Comparison of ENCODE assay signal across 19 cellular contexts in the genomic region with DNA sequence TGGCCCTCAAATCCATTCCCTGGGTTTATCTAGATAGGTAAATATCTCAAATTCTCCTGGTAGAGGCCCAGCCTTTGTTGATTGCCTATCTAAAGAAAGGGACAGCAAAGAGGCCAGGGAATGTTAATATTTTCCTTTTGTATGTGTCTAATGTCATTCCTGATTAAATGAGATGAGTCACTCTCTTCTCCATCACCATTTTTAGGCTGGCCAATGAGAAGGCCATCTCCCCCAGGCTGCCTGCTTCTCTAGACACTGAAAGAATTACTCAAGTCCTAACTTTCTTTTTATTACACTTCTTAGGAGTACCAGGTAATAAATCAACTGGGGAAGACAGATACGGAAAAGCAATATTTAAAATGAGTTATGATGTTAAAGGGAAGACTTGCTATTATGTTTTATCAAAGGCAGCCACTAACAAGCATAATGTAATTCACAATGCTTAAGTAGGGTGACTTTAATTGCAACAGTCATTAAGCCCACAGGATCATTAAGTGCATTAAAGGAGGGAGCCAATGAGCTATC.
DNase-seq lines count a peak whose midpoint lies in the region; TF ChIP-seq lines count a peak whose summit lies in the region.
"Had no signal": no experiment of that assay in that cellular context is flagged by ENCODE, and none has a peak within 500 bp of the region (broad histone marks: within the 10 kb centered on the region; RNA-seq: fewer than 3 reads in every experiment).

No MANE protein-coding gene starts in this region.

- no peaks in the 10 kb centered on the region for H3K36me3 ChIP-seq in brain microvascular endothelial cell (replicated peaks)
- H3K36me3 ChIP-seq: BLaER1 treated with 17β-estradiol and CSF1 and Interleukin-3, amounts not matched to agents 10 nM and 100 nM; MG63 had no signal

- no peak overlapping the region for H3K4me3 Mint-ChIP-seq in activated T-helper 2 cell treated with anti-CD3 and anti-CD28 coated beads, Interferon-gamma antibody, Interleukin-2, Interleukin-4, amounts not matched to agents 10 μg/mL and 5 μg/mL and 100 μg/mL, durations not matched to agents 14 hours and 24 hours and 36 hours (ENCODE audit: low read depth)
- H3K4me3 Mint-ChIP-seq: CD8-positive, alpha-beta memory T cell had no signal

- in situ Hi-C loops in brain microvascular endothelial cell (cut with HindIII; ENCODE audit: low pct_ligation_motif_present, low sequenced_read_pairs) = no loop called here

- no peaks in the 10 kb centered on the region for H3K9me3 Mint-ChIP-seq in activated T-helper 2 cell treated with anti-CD3 and anti-CD28 coated beads, Interferon-gamma antibody, Interleukin-2, Interleukin-4, amounts not matched to agents 10 μg/mL and 5 μg/mL and 100 μg/mL, durations not matched to agents 14 hours and 24 hours and 36 hours
- H3K9me3 Mint-ChIP-seq: CD8-positive, alpha-beta memory T cell had no signal

- H3K27me3 Mint-ChIP-seq in activated T-helper 2 cell treated with anti-CD3 and anti-CD28 coated beads, Interferon-gamma antibody, Interleukin-2, Interleukin-4, amounts not matched to agents 10 μg/mL and 5 μg/mL and 100 μg/mL, durations not matched to agents 14 hours and 24 hours and 36 hours (ENCODE audit: low read depth) = peaks cover 4% of the 10 kb centered on the region

- H3K27me3 ChIP-seq in brain microvascular endothelial cell (replicated peaks) = no peaks in the 10 kb centered on the region
- H3K27me3 ChIP-seq: BLaER1 treated with 17β-estradiol and CSF1 and Interleukin-3, amounts not matched to agents 10 nM and 100 nM; MG63 had no signal

- H3K27ac ChIP-seq in brain microvascular endothelial cell = no peak overlapping the region
- H3K27ac ChIP-seq: 22Rv1; BLaER1 treated with 17β-estradiol and CSF1 and Interleukin-3, amounts not matched to agents 10 nM and 100 nM; KMS-11; SK-N-MC had no signal

- no peak overlapping the region for H3K27ac Mint-ChIP-seq in activated T-helper 2 cell treated with anti-CD3 and anti-CD28 coated beads, Interferon-gamma antibody, Interleukin-2, Interleukin-4, amounts not matched to agents 10 μg/mL and 5 μg/mL and 100 μg/mL, durations not matched to agents 14 hours and 24 hours and 36 hours
- H3K27ac Mint-ChIP-seq: CD8-positive, alpha-beta memory T cell had no signal

- H3K4me1 Mint-ChIP-seq in activated T-helper 2 cell treated with anti-CD3 and anti-CD28 coated beads, Interferon-gamma antibody, Interleukin-2, Interleukin-4, amounts not matched to agents 10 μg/mL and 5 μg/mL and 100 μg/mL, durations not matched to agents 14 hours and 24 hours and 36 hours (ENCODE audit: low read depth) = no peaks in the 10 kb centered on the region
- H3K4me1 Mint-ChIP-seq: CD8-positive, alpha-beta memory T cell had no signal

- no peaks in the 10 kb centered on the region for H3K36me3 Mint-ChIP-seq in activated T-helper 2 cell treated with anti-CD3 and anti-CD28 coated beads, Interferon-gamma antibody, Interleukin-2, Interleukin-4, amounts not matched to agents 10 μg/mL and 5 μg/mL and 100 μg/mL, durations not matched to agents 14 hours and 24 hours and 36 hours (ENCODE audit: low read depth)

- TF ChIP-seq CTCF in brain microvascular endothelial cell (IDR thresholded peaks at IDR 0.05; ENCODE audit: low read depth, low read length, missing control alignments) = no peak

- no peak overlapping the region for H3K4me3 ChIP-seq in brain microvascular endothelial cell (ENCODE audit: low read depth, low read length)
- H3K4me3 ChIP-seq: BLaER1 treated with 17β-estradiol and CSF1 and Interleukin-3, amounts not matched to agents 10 nM and 100 nM; MG63; SK-N-MC had no signal

- intact Hi-C loops in activated T-helper 2 cell treated with anti-CD3 and anti-CD28 coated beads, Interferon-gamma antibody, Interleukin-2, Interleukin-4, amounts not matched to agents 10 μg/mL and 5 μg/mL and 100 μg/mL, durations not matched to agents 14 hours and 24 hours and 36 hours (cut with micrococcal nuclease) = no loop called here

- DNase-seq in NCI-H1105 treated with DMSO at 0.1 percent for 48 hours (lab: John Stamatoyannopoulos, UW) (peak; percentile 16), NCI-H1105 (lab: John Stamatoyannopoulos, UW) (no peak), M059J (ENCODE audit: low read depth) (peak; percentile 84), brain microvascular endothelial cell (peak; percentile 14), renal cortical epithelial cell (ENCODE audit: low read depth) (peak; percentile 18), NCI-H82 treated with DMSO at 0.1 percent for 48 hours (lab: John Stamatoyannopoulos, UW; ENCODE audit: unreplicated experiment) (no peak), NCI-H774 (lab: John Stamatoyannopoulos, UW) (no peak)
- DNase-seq in activated T-helper 2 cell treated with anti-CD3 and anti-CD28 coated beads, Interferon-gamma antibody, Interleukin-2, Interleukin-4, amounts not matched to agents 10 μg/mL and 5 μg/mL and 100 μg/mL, durations not matched to agents 14 hours and 24 hours and 36 hours (ENCODE audit: low spot score) = no peak
- DNase-seq: CD8-positive, alpha-beta memory T cell; DND-41; GF-D8; MG63; NCI-H1092; NCI-H1694; NCI-H2107 had no signal

Comparison
In these comparisons a context has a peak if more than half of its experiments do, and no peak if none do; other contexts are left out.
1. DNase-seq: peak in NCI-H1105 treated with DMSO at 0.1 percent for 48 hours (single experiment), M059J (single experiment), brain microvascular endothelial cell (single experiment) and renal cortical epithelial cell (single experiment); none in NCI-H1105 (single experiment), NCI-H82 treated with DMSO at 0.1 percent for 48 hours (single experiment), NCI-H774 (single experiment) and activated T-helper 2 cell treated with anti-CD3 and anti-CD28 coated beads, Interferon-gamma antibody, Interleukin-2, Interleukin-4, amounts not matched to agents 10 μg/mL and 5 μg/mL and 100 μg/mL, durations not matched to agents 14 hours and 24 hours and 36 hours (single experiment).